ENCODE assay signal across 8 cellular contexts in genomic region chr10:79445217-79445707, GRCh38. TPM values are rescaled to one million over a fixed set of nuclear protein-coding genes. Genes with fewer than 3 reads are reported as not detected.
DNase-seq lines count a peak whose midpoint lies in the region; ATAC-seq and TF ChIP-seq lines count a peak whose summit lies in the region.

Gene ZCCHC24 (minus strand): TSS chr10:79445624. CDS start chr10:79445440, 184 bp downstream.

- DNase-seq in A172 (ENCODE audit: low spot score): peak; percentile 41
- DNase-seq in central memory CD8-positive, alpha-beta T cell (ENCODE audit: low spot score in 2 of 2): no peak
- no peak for DNase-seq in left lobe of liver (ENCODE audit: low spot score)
- peak; percentile 65 for DNase-seq in stimulated activated naive CD4-positive, alpha-beta T cell treated with Interleukin-2 at 50 U/mL for 16 hours (lab: John Stamatoyannopoulos, UW)
- no peak for DNase-seq in NCI-H128 (lab: John Stamatoyannopoulos, UW; ENCODE audit: unreplicated experiment)

- no peaks in the 10 kb centered on the region for H4K20me1 ChIP-seq in OCI-LY1 (ENCODE audit: insufficient read depth, low read length)

- H3K79me2 ChIP-seq in OCI-LY1 (ENCODE audit: insufficient read depth, low read length): no peaks in the 10 kb centered on the region

- no peaks in the 10 kb centered on the region for H3K9me2 ChIP-seq in OCI-LY1 (ENCODE audit: low read depth, low read length)

- no peak within 1 kb of the TSS for H3K27ac ChIP-seq in OCI-LY1 (ENCODE audit: low read depth, low read length, poor library complexity, severe bottlenecking)

- H3K27me3 Mint-ChIP-seq in central memory CD8-positive, alpha-beta T cell: no peaks in the 10 kb centered on the region

- H3K4me1 ChIP-seq in OCI-LY1 (ENCODE audit: insufficient read depth, low read length, severe bottlenecking): peaks cover 15% of the 10 kb centered on the region

- H3K4me3 ChIP-seq in OCI-LY1 (ENCODE audit: low read depth, low read length, poor library complexity, severe bottlenecking): peak within 1 kb of the TSS; percentile 58

- H3K36me3 Mint-ChIP-seq in central memory CD8-positive, alpha-beta T cell (ENCODE audit: insufficient read depth): peaks cover 11% of the 10 kb centered on the region

- peak within 1 kb of the TSS; percentile 75 for H3K27ac Mint-ChIP-seq in central memory CD8-positive, alpha-beta T cell (ENCODE audit: low read depth)

- H3F3A ChIP-seq in OCI-LY1 (ENCODE audit: insufficient read depth, low read length): no peaks in the 10 kb centered on the region

- H3K27me3 ChIP-seq in OCI-LY1 (ENCODE audit: insufficient read depth, low read length): peaks cover 6% of the 10 kb centered on the region; the same call in 1 of the 2 replicates

- TF ChIP-seq CTCF in OCI-LY1 (IDR thresholded peaks at IDR 0.05; ENCODE audit: low read length): no peak

- no peaks in the 10 kb centered on the region for H3K36me3 ChIP-seq in OCI-LY1 (ENCODE audit: insufficient read depth, low read length)

- H3K4me3 Mint-ChIP-seq in central memory CD8-positive, alpha-beta T cell: peak within 1 kb of the TSS; percentile 89

- H3K9ac ChIP-seq in OCI-LY1 (ENCODE audit: low read length): peak within 1 kb of the TSS; percentile 33; the same call in 1 of the 2 replicates

- H3K4me1 Mint-ChIP-seq in central memory CD8-positive, alpha-beta T cell: peaks cover 23% of the 10 kb centered on the region

- H3K4me2 ChIP-seq in OCI-LY1 (ENCODE audit: low read length): peak within 1 kb of the TSS; percentile 74

- H3K9me3 Mint-ChIP-seq in central memory CD8-positive, alpha-beta T cell: no peaks in the 10 kb centered on the region

- ATAC-seq in GM18511 (IDR thresholded peaks at IDR 0.05; ENCODE audit: unreplicated experiment) (peak; percentile 50), HG02798 (IDR thresholded peaks at IDR 0.05; ENCODE audit: poor library complexity, unreplicated experiment) (peak; percentile 37), left lobe of liver (no peak)
- peak; percentile 29 for ATAC-seq in central memory CD8-positive, alpha-beta T cell (replicated peaks; ENCODE audit: extremely low read depth, poor library complexity, severe bottlenecking)

- no peak within 1 kb of the TSS for H2AFZ ChIP-seq in OCI-LY1 (ENCODE audit: low read length)

- H3K9me3 ChIP-seq in OCI-LY1 (ENCODE audit: low read length): no peaks in the 10 kb centered on the region

RNA-seq across cellular contexts. Expression of gene ZCCHC24, which starts in this region (rescaled TPM):
- 10.7 and 12.2 TPM in 2 replicates for total RNA-seq in A172 (2014; rRNA removed; shearing (Covaris generic))
- total RNA-seq in left lobe of liver: 30.5 TPM

Comparison
In these comparisons a context has a peak if more than half of its experiments do, and no peak if none do; other contexts are left out.
1. DNase-seq: peak in A172 (single experiment) and stimulated activated naive CD4-positive, alpha-beta T cell treated with Interleukin-2 at 50 U/mL for 16 hours (single experiment); none in central memory CD8-positive, alpha-beta T cell (0 of 2), left lobe of liver (single experiment) and NCI-H128 (single experiment).